Comparison of ENCODE assay signal across 10 cellular contexts in the genomic region with DNA sequence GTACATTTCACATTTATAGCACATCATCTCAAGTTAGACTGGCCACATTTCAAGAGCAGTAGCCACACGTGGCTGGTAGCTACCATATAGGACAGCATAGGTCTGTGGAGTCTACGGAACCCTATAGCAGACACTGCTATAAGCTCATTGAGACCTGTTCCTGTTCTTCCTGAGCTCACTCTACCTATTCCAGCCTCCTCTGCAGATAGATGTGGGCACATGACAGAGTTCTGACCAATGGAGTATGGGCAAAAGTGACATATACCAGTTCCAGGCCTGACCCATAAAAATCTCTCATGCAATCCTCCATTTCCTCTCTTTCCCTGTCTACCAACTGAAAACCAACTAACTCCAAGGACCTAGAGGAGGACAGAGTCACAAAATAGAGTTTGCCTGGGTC. TPM values are rescaled to one million over a fixed set of nuclear protein-coding genes. Genes with fewer than 3 reads are reported as not detected.
"Had no signal": no experiment of that assay in that cellular context is flagged by ENCODE, and none has a peak within 500 bp of the region (broad histone marks: within the 10 kb centered on the region; RNA-seq: fewer than 3 reads in every experiment).

No MANE protein-coding gene starts in this region.

- H2AFZ ChIP-seq: GM23338 had no signal

- H3K9ac ChIP-seq: KMS-11 had no signal

- H3K4me2 ChIP-seq: GM23338, KMS-11 had no signal

- H3K4me3 ChIP-seq: GM23338 had no signal

- ATAC-seq: GM23338, HepG2 had no signal

- DNase-seq: H9, HCEC 1CT, HFFc6 had no signal

- H3K27ac ChIP-seq: HL-60, KMS-11 had no signal

RNA-seq across cellular contexts. Expression of a gene that starts 11.9 kb away (rescaled TPM):
- total RNA-seq: GM23338, H1, H9, HFFc6, HT1080 had no signal
- polyA plus RNA-seq: GM23338, HepG2, IgD-negative memory B cell had no signal

RNA-seq across cellular contexts. Expression of a gene that starts 28.0 kb away (rescaled TPM):
- total RNA-seq: H1, H9, HFFc6, HT1080 had no signal
- polyA plus RNA-seq: IgD-negative memory B cell had no signal

RNA-seq across cellular contexts. Expression of a gene that starts 36.8 kb away (rescaled TPM):
- total RNA-seq: GM23338, H1, H9, HFFc6, HT1080 had no signal
- polyA plus RNA-seq: GM23338, IgD-negative memory B cell had no signal

RNA-seq across cellular contexts. Expression of a gene that starts 37.1 kb away (rescaled TPM):
- total RNA-seq: HFFc6, HT1080 had no signal
